25 cellular contexts compared by ENCODE assay signal in the genomic region with DNA sequence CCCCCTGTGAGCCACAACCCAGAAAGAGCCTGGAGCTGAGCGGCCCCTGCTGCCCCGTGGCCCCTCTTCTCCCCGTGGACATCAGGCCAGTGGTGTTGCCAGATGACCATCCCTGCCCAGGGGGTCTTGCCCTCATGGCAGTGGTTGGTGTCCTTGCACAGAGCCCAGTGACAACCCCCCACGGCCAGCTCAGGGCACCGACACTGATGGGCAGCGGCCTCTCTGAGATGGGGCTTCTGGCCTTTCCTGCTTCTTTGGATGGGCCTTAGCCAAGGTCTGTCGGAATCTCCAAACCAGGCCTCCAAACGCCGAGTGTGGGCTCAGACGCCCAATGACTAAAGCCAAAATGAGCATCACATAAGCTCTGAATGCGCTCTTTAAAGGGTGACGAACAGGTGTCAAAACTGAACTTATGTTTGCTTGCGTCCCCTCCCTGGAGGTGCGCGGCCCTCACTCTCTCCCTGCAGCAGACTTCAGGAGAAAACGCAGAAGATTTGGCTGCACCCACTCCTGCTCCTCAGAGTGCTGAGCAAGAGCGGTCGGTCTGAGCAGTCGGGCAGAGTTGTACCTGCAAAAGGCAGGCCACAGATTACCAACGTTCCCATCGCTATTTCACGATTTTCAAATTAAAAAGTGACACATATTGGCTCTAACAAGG. TPM values are rescaled to one million over a fixed set of nuclear protein-coding genes. Genes with fewer than 3 reads are reported as not detected.
A peak's percentile ranks its signal among the peaks of the same experiment; 100 is the strongest.
DNase-seq lines count a peak whose midpoint lies in the region; ATAC-seq and TF ChIP-seq lines count a peak whose summit lies in the region.
"Had no signal": no experiment of that assay in that cellular context is flagged by ENCODE, and none has a peak within 500 bp of the region (broad histone marks: within the 10 kb centered on the region; RNA-seq: fewer than 3 reads in every experiment).

No MANE protein-coding gene starts in this region.

- no peaks in the 10 kb centered on the region for H3K27me3 Mint-ChIP-seq in activated T-cell treated with anti-CD3 and anti-CD28 coated beads, Interleukin-2, amount 50 U/mL, for 24 hours
- H3K27me3 Mint-ChIP-seq: CD8-positive, alpha-beta memory T cell had no signal

- no peak overlapping the region for H3K4me3 Mint-ChIP-seq in activated T-cell treated with anti-CD3 and anti-CD28 coated beads, Interleukin-2, amount 50 U/mL, for 24 hours
- H3K4me3 Mint-ChIP-seq: CD8-positive, alpha-beta memory T cell had no signal

- DNase-seq in activated T-cell treated with anti-CD3 and anti-CD28 coated beads, Interleukin-2, amount 50 U/mL, for 24 hours = peak; percentile 8
- no peak for DNase-seq in activated T-cell treated with anti-CD3 and anti-CD28 coated beads, Interleukin-2, amount 50 U/mL, for 48 hours
- DNase-seq in SK-N-MC (ENCODE audit: low read depth, low spot score) = no peak
- peak; percentile 41 for DNase-seq in left lobe of liver (ENCODE audit: low spot score)
- DNase-seq in spleen = peak; percentile 54
- DNase-seq in COLO668 (lab: John Stamatoyannopoulos, UW; ENCODE audit: unreplicated experiment) = no peak
- no peak for DNase-seq in adrenal gland
- DNase-seq in COLO829 (ENCODE audit: low spot score) = no peak
- DNase-seq: ACHN, EL, GF-D8, Karpas-422, MV-4-11, NCI-H1105 treated with DMSO at 0.1 percent for 48 hours, NCI-H2029 treated with DMSO at 0.1 percent for 48 hours, NCI-H2171, NCI-H345, NCI-H524, NCI-H774, Peyer's patch had no signal

- H3K36me3 ChIP-seq in SK-N-MC (ENCODE audit: insufficient read depth, low read length) (no peaks in the 10 kb centered on the region), spleen (no peaks in the 10 kb centered on the region), adrenal gland (replicated peaks in 1 of 2) (no peaks in the 10 kb centered on the region)
- H3K36me3 ChIP-seq: BLaER1 treated with 17β-estradiol and CSF1 and Interleukin-3, amounts not matched to agents 10 nM and 100 nM; Peyer's patch had no signal

- peak overlapping the region; percentile 51 for H3K4me3 ChIP-seq in SK-N-MC
- H3K4me3 ChIP-seq in spleen = no peak overlapping the region
- no peak overlapping the region for H3K4me3 ChIP-seq in adrenal gland
- H3K4me3 ChIP-seq: BLaER1 treated with 17β-estradiol and CSF1 and Interleukin-3, amounts not matched to agents 10 nM and 100 nM; Peyer's patch had no signal

- 85 to 95% (median 92%) methylated on average over 16 to 22 of the region's 22 CpGs for WGBS in spleen, 5 donors
- WGBS in adrenal gland, 4 donors = 86 to 94% (median 89%) methylated on average over 17 to 22 of the region's 22 CpGs

- H3K9me3 Mint-ChIP-seq in activated T-cell treated with anti-CD3 and anti-CD28 coated beads, Interleukin-2, amount 50 U/mL, for 24 hours = no peaks in the 10 kb centered on the region
- H3K9me3 Mint-ChIP-seq: CD8-positive, alpha-beta memory T cell had no signal

- H3K4me1 ChIP-seq in spleen (peaks cover 0 to under 1% (median 0%) of the 10 kb centered on the region in 6 donors), adrenal gland (replicated peaks in 1 of 2) (no peaks in the 10 kb centered on the region)
- H3K4me1 ChIP-seq: Peyer's patch had no signal

- H3K9me3 ChIP-seq in SK-N-MC (ENCODE audit: low read depth, low read length) (no peaks in the 10 kb centered on the region), spleen (peaks cover 0 to 8% (median 0%) of the 10 kb centered on the region in 8 donors), adrenal gland (replicated peaks in 1 of 3) (no peaks in the 10 kb centered on the region)

- TF ChIP-seq CTCF in spleen (IDR thresholded peaks at IDR 0.05 in 8 of 11, conservative IDR thresholded peaks at IDR 0.05 in 3 of 11) (no peak), adrenal gland (IDR thresholded peaks at IDR 0.05) (no peak)

- H3K9ac ChIP-seq in SK-N-MC (ENCODE audit: insufficient read length) = peak overlapping the region; percentile 54
- H3K9ac ChIP-seq: BLaER1 treated with 17β-estradiol and CSF1 and Interleukin-3, amounts not matched to agents 10 nM and 100 nM had no signal

- H3K36me3 Mint-ChIP-seq in activated T-cell treated with anti-CD3 and anti-CD28 coated beads, Interleukin-2, amount 50 U/mL, for 24 hours (ENCODE audit: low read depth) = no peaks in the 10 kb centered on the region
- H3K36me3 Mint-ChIP-seq: CD8-positive, alpha-beta memory T cell had no signal

- no peak overlapping the region for H3K27ac Mint-ChIP-seq in activated T-cell treated with anti-CD3 and anti-CD28 coated beads, Interleukin-2, amount 50 U/mL, for 24 hours
- H3K27ac Mint-ChIP-seq: CD8-positive, alpha-beta memory T cell had no signal

- H3K4me1 Mint-ChIP-seq in activated T-cell treated with anti-CD3 and anti-CD28 coated beads, Interleukin-2, amount 50 U/mL, for 24 hours (ENCODE audit: low read depth) = peaks cover 2% of the 10 kb centered on the region

- H3K27me3 ChIP-seq in spleen (replicated peaks in 1 of 7) (peaks cover 0 to 8% (median 0%) of the 10 kb centered on the region in 7 donors), adrenal gland (no peaks in the 10 kb centered on the region)
- H3K27me3 ChIP-seq: BLaER1 treated with 17β-estradiol and CSF1 and Interleukin-3, amounts not matched to agents 10 nM and 100 nM; Peyer's patch had no signal

- intact Hi-C loops in spleen (cut with DNase I; ENCODE audit: low total_unique reads) (no loop called here), adrenal gland (cut with DNase I) (loop anchor here in 1 of 2 donors (10.0 kb wide), 1 partner anchor 205 kb away; the partner anchor contains the start of genes KRTAP10-2 and KRTAP10-3)

- no peak for TF ChIP-seq POLR2A in spleen (IDR thresholded peaks at IDR 0.05)
- no peak for TF ChIP-seq POLR2A in adrenal gland (IDR thresholded peaks at IDR 0.05)

- H3K27ac ChIP-seq in SK-N-MC (peak overlapping the region; percentile 89), spleen (no peak overlapping the region), adrenal gland (no peak overlapping the region)
- H3K27ac ChIP-seq: 22Rv1; BLaER1 treated with 17β-estradiol and CSF1 and Interleukin-3, amounts not matched to agents 10 nM and 100 nM; Peyer's patch had no signal

- no peak for ATAC-seq in left lobe of liver
- ATAC-seq: Right ventricle myocardium inferior had no signal

RNA-seq across cellular contexts. Expression of gene UBE2G2, which starts 41.9 kb away (rescaled TPM):
- total RNA-seq in left lobe of liver = 43.4 TPM
- 100 to 1,000 TPM in 3 of 7 donors, 10 to 100 TPM in 4; 81.1 to 125 (median 93.8) TPM for total RNA-seq in spleen
- 10 to 100 TPM; 39.4 to 58.0 (median 46.9) TPM for polyA plus RNA-seq in spleen
- total RNA-seq in adrenal gland = 10 to 100 TPM; 50.8 to 99.9 (median 74.1) TPM
- polyA plus RNA-seq in adrenal gland = 10 to 100 TPM; 44.8 to 72.8 (median 63.7) TPM

RNA-seq across cellular contexts. Expression of gene TSPEAR, which starts 48.4 kb away (rescaled TPM):
- total RNA-seq in left lobe of liver (not detected), spleen (under 1 TPM in 1 of 7 donors, not detected in 6; 0.22 TPM), adrenal gland (not detected)
- polyA plus RNA-seq in spleen (under 1 TPM in 2 of 3 donors, not detected in 1; 0.02 to 0.03 TPM), adrenal gland (not detected)
- total RNA-seq: CD8-positive, alpha-beta memory T cell; M059J had no signal

RNA-seq across cellular contexts. Expression of gene SUMO3, which starts 58.1 kb away (rescaled TPM):
- total RNA-seq in left lobe of liver (32.2 TPM), spleen (100 to 1,000 TPM in 1 of 7 donors, 10 to 100 TPM in 6; 62.2 to 101 (median 68.6) TPM), adrenal gland (10 to 100 TPM; 64.4 to 92.3 (median 80.2) TPM)
- polyA plus RNA-seq in spleen (10 to 100 TPM; 38.2 to 90.7 (median 57.9) TPM), adrenal gland (10 to 100 TPM; 21.1 to 70.6 (median 36.4) TPM)

Comparison
In these comparisons a context has a peak if more than half of its experiments do, and no peak if none do; other contexts are left out.
1. DNase-seq: peak in activated T-cell treated with anti-CD3 and anti-CD28 coated beads, Interleukin-2, amount 50 U/mL, for 24 hours (single experiment), left lobe of liver (single experiment) and spleen (single experiment); none in activated T-cell treated with anti-CD3 and anti-CD28 coated beads, Interleukin-2, amount 50 U/mL, for 48 hours (0 of 2), SK-N-MC (single experiment), COLO668 (single experiment), adrenal gland (0 of 7) and COLO829 (single experiment).